In the genomic region with DNA sequence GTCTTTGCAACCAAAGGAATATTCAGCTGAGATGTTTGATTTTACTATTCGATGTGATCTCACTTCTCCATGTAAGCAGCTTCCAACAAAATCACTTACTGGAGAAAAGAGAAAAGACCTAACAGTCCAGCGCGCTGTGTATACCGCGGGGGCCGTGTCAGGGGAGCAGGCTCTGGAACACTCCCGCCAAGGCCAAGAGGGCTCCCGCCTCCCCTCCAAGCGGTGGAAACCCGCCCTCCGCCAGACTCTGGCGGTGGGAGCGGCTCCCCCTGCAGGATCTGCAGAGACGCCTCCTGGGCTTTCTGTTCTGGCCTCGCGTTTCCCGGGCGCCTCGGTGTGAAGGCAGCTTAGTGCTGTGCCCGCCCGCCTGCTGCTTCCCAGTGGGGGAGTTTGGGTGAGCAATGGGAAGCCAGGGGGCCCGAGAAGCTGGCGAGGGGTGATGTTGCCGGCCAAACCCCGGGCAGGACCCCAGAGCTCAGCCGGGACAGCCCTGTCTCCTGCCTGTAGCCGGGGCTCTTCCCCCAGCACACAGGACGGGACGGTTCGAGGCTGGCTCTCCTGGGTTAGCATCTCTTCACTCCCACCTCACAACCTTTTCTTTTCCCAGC, we compare ENCODE assay signal across 1 cellular context.
TF ChIP-seq lines count a peak whose summit lies in the region.

No MANE protein-coding gene starts in this region.

TF ChIP-seq in HepG2, 621 proteins besides CTCF, POLR2A, EP300 and RAD21 (continued from another document):
- TF ChIP-seq, protein P1, sequence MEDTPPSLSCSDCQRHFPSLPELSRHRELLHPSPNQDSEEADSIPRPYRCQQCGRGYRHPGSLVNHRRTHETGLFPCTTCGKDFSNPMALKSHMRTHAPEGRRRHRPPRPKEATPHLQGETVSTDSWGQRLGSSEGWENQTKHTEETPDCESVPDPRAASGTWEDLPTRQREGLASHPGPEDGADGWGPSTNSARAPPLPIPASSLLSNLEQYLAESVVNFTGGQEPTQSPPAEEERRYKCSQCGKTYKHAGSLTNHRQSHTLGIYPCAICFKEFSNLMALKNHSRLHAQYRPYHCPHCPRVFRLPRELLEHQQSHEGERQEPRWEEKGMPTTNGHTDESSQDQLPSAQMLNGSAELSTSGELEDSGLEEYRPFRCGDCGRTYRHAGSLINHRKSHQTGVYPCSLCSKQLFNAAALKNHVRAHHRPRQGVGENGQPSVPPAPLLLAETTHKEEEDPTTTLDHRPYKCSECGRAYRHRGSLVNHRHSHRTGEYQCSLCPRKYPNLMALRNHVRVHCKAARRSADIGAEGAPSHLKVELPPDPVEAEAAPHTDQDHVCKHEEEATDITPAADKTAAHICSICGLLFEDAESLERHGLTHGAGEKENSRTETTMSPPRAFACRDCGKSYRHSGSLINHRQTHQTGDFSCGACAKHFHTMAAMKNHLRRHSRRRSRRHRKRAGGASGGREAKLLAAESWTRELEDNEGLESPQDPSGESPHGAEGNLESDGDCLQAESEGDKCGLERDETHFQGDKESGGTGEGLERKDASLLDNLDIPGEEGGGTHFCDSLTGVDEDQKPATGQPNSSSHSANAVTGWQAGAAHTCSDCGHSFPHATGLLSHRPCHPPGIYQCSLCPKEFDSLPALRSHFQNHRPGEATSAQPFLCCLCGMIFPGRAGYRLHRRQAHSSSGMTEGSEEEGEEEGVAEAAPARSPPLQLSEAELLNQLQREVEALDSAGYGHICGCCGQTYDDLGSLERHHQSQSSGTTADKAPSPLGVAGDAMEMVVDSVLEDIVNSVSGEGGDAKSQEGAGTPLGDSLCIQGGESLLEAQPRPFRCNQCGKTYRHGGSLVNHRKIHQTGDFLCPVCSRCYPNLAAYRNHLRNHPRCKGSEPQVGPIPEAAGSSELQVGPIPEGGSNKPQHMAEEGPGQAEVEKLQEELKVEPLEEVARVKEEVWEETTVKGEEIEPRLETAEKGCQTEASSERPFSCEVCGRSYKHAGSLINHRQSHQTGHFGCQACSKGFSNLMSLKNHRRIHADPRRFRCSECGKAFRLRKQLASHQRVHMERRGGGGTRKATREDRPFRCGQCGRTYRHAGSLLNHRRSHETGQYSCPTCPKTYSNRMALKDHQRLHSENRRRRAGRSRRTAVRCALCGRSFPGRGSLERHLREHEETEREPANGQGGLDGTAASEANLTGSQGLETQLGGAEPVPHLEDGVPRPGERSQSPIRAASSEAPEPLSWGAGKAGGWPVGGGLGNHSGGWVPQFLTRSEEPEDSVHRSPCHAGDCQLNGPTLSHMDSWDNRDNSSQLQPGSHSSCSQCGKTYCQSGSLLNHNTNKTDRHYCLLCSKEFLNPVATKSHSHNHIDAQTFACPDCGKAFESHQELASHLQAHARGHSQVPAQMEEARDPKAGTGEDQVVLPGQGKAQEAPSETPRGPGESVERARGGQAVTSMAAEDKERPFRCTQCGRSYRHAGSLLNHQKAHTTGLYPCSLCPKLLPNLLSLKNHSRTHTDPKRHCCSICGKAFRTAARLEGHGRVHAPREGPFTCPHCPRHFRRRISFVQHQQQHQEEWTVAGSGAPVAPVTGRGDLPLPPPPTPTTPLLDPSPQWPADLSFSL (CRISPR knock-in tag; IDR thresholded peaks at IDR 0.05): no peak
- TF ChIP-seq, protein P2, sequence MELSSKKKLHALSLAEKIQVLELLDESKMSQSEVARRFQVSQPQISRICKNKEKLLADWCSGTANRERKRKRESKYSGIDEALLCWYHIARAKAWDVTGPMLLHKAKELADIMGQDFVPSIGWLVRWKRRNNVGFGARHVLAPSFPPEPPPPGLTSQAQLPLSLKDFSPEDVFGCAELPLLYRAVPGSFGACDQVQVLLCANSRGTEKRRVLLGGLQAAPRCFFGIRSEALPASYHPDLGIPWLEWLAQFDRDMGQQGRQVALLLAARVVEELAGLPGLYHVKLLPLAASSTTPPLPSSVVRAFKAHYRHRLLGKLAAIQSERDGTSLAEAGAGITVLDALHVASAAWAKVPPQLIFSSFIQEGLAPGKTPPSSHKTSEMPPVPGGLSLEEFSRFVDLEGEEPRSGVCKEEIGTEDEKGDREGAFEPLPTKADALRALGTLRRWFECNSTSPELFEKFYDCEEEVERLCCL (CRISPR knock-in tag; IDR thresholded peaks at IDR 0.05; ENCODE audit: borderline replicate concordance): no peak
- TF ChIP-seq, protein P3, sequence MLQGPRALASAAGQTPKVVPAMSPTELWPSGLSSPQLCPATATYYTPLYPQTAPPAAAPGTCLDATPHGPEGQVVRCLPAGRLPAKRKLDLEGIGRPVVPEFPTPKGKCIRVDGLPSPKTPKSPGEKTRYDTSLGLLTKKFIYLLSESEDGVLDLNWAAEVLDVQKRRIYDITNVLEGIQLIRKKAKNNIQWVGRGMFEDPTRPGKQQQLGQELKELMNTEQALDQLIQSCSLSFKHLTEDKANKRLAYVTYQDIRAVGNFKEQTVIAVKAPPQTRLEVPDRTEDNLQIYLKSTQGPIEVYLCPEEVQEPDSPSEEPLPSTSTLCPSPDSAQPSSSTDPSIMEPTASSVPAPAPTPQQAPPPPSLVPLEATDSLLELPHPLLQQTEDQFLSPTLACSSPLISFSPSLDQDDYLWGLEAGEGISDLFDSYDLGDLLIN (CRISPR knock-in tag; IDR thresholded peaks at IDR 0.05; ENCODE audit: borderline replicate concordance): peak; percentile 68; the same call in 1 of the 2 replicates
- TF ChIP-seq RFX5 (IDR thresholded peaks at IDR 0.05; ENCODE audit: low read depth, low read length) (no peak), ZFP36L1 (CRISPR knock-in tag; IDR thresholded peaks at IDR 0.05) (no peak), MATR3 (CRISPR knock-in tag; IDR thresholded peaks at IDR 0.05) (no peak), ZNF598 (CRISPR knock-in tag; IDR thresholded peaks at IDR 0.05; ENCODE audit: borderline replicate concordance) (peak; percentile 80; the same call in 1 of the 2 replicates), GATA4 (IDR thresholded peaks at IDR 0.05; ENCODE audit: borderline replicate concordance, low read depth) (no peak), FOXP1 (IDR thresholded peaks at IDR 0.05) (no peak), FOXP1 (CRISPR knock-in tag; IDR thresholded peaks at IDR 0.05) (no peak), ZNF260 (CRISPR knock-in tag; IDR thresholded peaks at IDR 0.05; ENCODE audit: borderline replicate concordance, low read depth) (no peak), CREM (IDR thresholded peaks at IDR 0.05) (no peak), CREM (CRISPR knock-in tag; IDR thresholded peaks at IDR 0.05) (no peak), ZNF274 (CRISPR knock-in tag; IDR thresholded peaks at IDR 0.05) (no peak), ZNF577 (CRISPR knock-in tag; IDR thresholded peaks at IDR 0.05; ENCODE audit: borderline replicate concordance, low read depth) (no peak), ZSCAN30 (CRISPR knock-in tag; IDR thresholded peaks at IDR 0.05) (no peak), HNF4G (IDR thresholded peaks at IDR 0.05; ENCODE audit: borderline replicate concordance, low read depth, low read length) (no peak), HNF4G (CRISPR knock-in tag; IDR thresholded peaks at IDR 0.05; ENCODE audit: borderline replicate concordance, low read depth) (no peak), ZNF235 (CRISPR knock-in tag; IDR thresholded peaks at IDR 0.05; ENCODE audit: borderline replicate concordance) (no peak), KLF16 (CRISPR knock-in tag; IDR thresholded peaks at IDR 0.05) (no peak), ZNF431 (CRISPR knock-in tag; IDR thresholded peaks at IDR 0.05; ENCODE audit: borderline replicate concordance, low read depth) (no peak), ONECUT2 (CRISPR knock-in tag; IDR thresholded peaks at IDR 0.05) (no peak), PRMT3 (CRISPR knock-in tag; IDR thresholded peaks at IDR 0.05; ENCODE audit: borderline replicate concordance, low read depth) (no peak), ZNF10 (CRISPR knock-in tag; IDR thresholded peaks at IDR 0.05; ENCODE audit: borderline replicate concordance, low read depth) (no peak), ZBTB3 (CRISPR knock-in tag; IDR thresholded peaks at IDR 0.05; ENCODE audit: borderline replicate concordance, low read depth) (no peak), CAMTA2 (CRISPR knock-in tag; IDR thresholded peaks at IDR 0.05; ENCODE audit: borderline replicate concordance) (no peak), ZNF747 (CRISPR knock-in tag; IDR thresholded peaks at IDR 0.05; ENCODE audit: borderline replicate concordance) (no peak), ZNF563 (CRISPR knock-in tag; IDR thresholded peaks at IDR 0.05) (no peak), CENPX (CRISPR knock-in tag; IDR thresholded peaks at IDR 0.05) (no peak), ZNF501 (CRISPR knock-in tag; IDR thresholded peaks at IDR 0.05) (peak; percentile 66; the same call in 1 of the 2 replicates), STAG1 (CRISPR knock-in tag; IDR thresholded peaks at IDR 0.05) (peak; percentile 60), STAT5B (CRISPR knock-in tag; IDR thresholded peaks at IDR 0.05) (no peak), NFIC (IDR thresholded peaks at IDR 0.05; ENCODE audit: low read length) (no peak), ZBTB1 (CRISPR knock-in tag; IDR thresholded peaks at IDR 0.05; ENCODE audit: borderline replicate concordance) (no peak), ZNF382 (CRISPR knock-in tag; IDR thresholded peaks at IDR 0.05; ENCODE audit: borderline replicate concordance) (no peak), KDM4B (CRISPR knock-in tag; IDR thresholded peaks at IDR 0.05) (no peak), MLLT10 (CRISPR knock-in tag; IDR thresholded peaks at IDR 0.05) (no peak), MTF1 (CRISPR knock-in tag; IDR thresholded peaks at IDR 0.05) (no peak), DPF2 (CRISPR knock-in tag; IDR thresholded peaks at IDR 0.05; ENCODE audit: borderline replicate concordance, low read depth) (no peak), MAFG (CRISPR knock-in tag; IDR thresholded peaks at IDR 0.05) (no peak), TRIM24 (CRISPR knock-in tag; IDR thresholded peaks at IDR 0.05) (no peak), SRSF9 (IDR thresholded peaks at IDR 0.05; ENCODE audit: borderline replicate concordance, insufficient read depth, low read depth, low read length, poor library complexity, severe bottlenecking) (no peak), ZNF570 (CRISPR knock-in tag; IDR thresholded peaks at IDR 0.05; ENCODE audit: borderline replicate concordance) (no peak), NCOA1 (CRISPR knock-in tag; IDR thresholded peaks at IDR 0.05) (no peak), TP53 (CRISPR knock-in tag; conservative IDR thresholded peaks at IDR 0.05) (no peak)
- TF ChIP-seq, protein P4, sequence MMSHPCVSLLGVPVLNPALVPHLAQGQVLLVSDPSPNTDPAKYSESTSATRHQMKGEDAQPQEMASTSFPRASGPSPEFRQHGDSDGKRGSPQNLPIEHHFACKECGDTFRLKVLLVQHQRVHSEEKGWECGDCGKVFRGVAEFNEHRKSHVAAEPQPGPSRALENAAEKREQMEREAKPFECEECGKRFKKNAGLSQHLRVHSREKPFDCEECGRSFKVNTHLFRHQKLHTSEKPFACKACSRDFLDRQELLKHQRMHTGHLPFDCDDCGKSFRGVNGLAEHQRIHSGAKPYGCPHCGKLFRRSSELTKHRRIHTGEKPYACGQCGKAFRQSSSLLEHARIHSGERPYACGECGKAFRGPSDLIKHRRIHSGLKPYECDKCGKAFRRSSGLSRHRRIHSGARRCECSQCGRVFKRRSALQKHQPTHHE (CRISPR knock-in tag; IDR thresholded peaks at IDR 0.05; ENCODE audit: borderline replicate concordance): 0 out of 2 replicates have a peak, but pooled peaks have one; percentile 43
- TF ChIP-seq, protein P5, sequence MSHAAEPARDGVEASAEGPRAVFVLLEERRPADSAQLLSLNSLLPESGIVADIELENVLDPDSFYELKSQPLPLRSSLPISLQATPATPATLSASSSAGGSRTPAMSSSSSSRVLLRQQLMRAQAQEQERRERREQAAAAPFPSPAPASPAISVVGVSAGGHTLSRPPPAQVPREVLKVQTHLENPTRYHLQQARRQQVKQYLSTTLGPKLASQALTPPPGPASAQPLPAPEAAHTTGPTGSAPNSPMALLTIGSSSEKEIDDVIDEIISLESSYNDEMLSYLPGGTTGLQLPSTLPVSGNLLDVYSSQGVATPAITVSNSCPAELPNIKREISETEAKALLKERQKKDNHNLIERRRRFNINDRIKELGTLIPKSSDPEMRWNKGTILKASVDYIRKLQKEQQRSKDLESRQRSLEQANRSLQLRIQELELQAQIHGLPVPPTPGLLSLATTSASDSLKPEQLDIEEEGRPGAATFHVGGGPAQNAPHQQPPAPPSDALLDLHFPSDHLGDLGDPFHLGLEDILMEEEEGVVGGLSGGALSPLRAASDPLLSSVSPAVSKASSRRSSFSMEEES (CRISPR knock-in tag; IDR thresholded peaks at IDR 0.05): no peak
